ENCODE assay signal across 8 cellular contexts in the genomic region with DNA sequence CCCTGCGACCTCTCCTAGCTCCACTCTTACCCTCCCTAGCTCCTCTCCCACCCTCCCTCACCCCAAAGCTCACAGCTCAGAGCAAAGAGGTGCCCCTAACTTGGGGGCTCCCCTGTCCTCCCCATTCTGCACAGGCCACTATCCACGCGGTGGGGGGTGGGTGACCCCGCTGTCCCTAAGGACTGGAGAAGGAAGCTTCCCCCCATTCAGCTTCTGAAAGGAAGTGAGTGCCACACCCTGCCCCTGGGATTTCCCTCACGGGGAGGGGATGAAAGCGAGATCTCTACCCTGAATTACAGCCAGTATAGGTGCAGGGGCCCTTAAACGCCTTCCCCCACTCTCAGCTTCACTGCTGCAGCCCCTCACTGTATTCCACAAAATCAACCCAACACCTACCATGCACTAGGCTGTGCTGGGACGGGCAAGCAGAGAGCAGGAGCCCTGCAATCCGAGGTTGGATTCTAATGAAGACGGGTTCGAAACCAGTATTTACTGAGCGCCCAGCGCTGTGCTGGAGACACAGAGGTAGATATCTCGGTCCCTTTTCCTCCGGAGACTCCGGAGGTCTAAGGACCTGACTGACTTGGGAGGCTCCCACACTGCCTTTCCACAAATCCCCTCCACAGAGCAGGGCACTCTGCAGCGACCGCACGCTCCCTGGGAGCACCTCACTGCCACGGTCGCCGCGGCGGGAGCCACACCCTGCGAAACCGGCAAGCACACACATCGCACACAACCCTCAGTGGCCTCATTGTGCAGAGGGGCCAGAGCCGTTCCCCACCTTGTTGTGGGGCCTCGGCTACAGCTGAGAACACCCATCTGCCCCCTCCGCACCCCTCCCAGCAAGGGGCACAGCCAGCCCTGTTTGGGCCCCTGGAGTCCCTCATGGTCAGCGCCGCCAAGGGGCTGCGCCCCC. TPM values are rescaled to one million over a fixed set of nuclear protein-coding genes. Genes with fewer than 3 reads are reported as not detected.
DNase-seq lines count a peak whose midpoint lies in the region; ATAC-seq and TF ChIP-seq lines count a peak whose summit lies in the region.

No MANE protein-coding gene starts in this region.

- H3K27me3 ChIP-seq in RWPE2 (ENCODE audit: insufficient read depth, poor library complexity, severe bottlenecking) (no peaks in the 10 kb centered on the region), ectodermal cell (ENCODE audit: control insufficient read depth, insufficient read depth, low read length, poor library complexity, severe bottlenecking) (peaks cover 59% of the 10 kb centered on the region)

- 7 to 8% methylated on average over 33 of the region's 33 CpGs for WGBS in ectodermal cell, 2 experiments

- peak; percentile 2 for TF ChIP-seq CTCF in RWPE2 (IDR thresholded peaks at IDR 0.05; ENCODE audit: poor library complexity, severe bottlenecking)

- ATAC-seq in RWPE2 (ENCODE audit: low read depth): no peak

- H3K27ac ChIP-seq in RWPE2 (ENCODE audit: poor library complexity, severe bottlenecking) (peak overlapping the region; percentile 97), ectodermal cell (ENCODE audit: insufficient read depth, low read depth, low read length, poor library complexity, severe bottlenecking) (no peak overlapping the region)

- H3K36me3 ChIP-seq in RWPE2 (ENCODE audit: low read depth) (peaks cover 47% of the 10 kb centered on the region), ectodermal cell (ENCODE audit: control insufficient read depth, insufficient read depth, low read length) (no peaks in the 10 kb centered on the region)

- DNase-seq in NCI-H1417 (lab: John Stamatoyannopoulos, UW): peak in 2 of 3 experiments; percentile 11 to 30
- DNase-seq in NCI-H1417 treated with DMSO at 0.1 percent for 48 hours (lab: John Stamatoyannopoulos, UW): no peak
- DNase-seq in RWPE2 (ENCODE audit: low spot score): peak; percentile 57
- DNase-seq in myocyte (ENCODE audit: low read depth): peak; percentile 44
- DNase-seq in SKM-1 treated with dmso at 0.1 percent for 144 hours (lab: John Stamatoyannopoulos, UW; ENCODE audit: unreplicated experiment): no peak
- DNase-seq in AML-193 (lab: John Stamatoyannopoulos, UW): no peak
- DNase-seq in NCI-H2081 treated with DMSO at 0.1 percent for 48 hours (lab: John Stamatoyannopoulos, UW): no peak

- H3K4me3 ChIP-seq in RWPE2 (ENCODE audit: severe bottlenecking) (peak overlapping the region; percentile 84), ectodermal cell (ENCODE audit: insufficient read depth, low read depth, low read length) (peak overlapping the region; percentile 83)

- H3K9me3 ChIP-seq in RWPE2 (ENCODE audit: severe bottlenecking) (no peaks in the 10 kb centered on the region), ectodermal cell (ENCODE audit: control insufficient read depth, low read length) (no peaks in the 10 kb centered on the region)

- H3K4me1 ChIP-seq in RWPE2 (ENCODE audit: insufficient read depth, poor library complexity, severe bottlenecking): peaks cover 45% of the 10 kb centered on the region
- peaks cover 53% of the 10 kb centered on the region for H3K4me1 ChIP-seq in ectodermal cell (ENCODE audit: control insufficient read depth, insufficient read depth, low read length)

RNA-seq across cellular contexts. Expression of gene AHNAK, which starts 1.8 kb away (rescaled TPM):
- polyA plus RNA-seq in ectodermal cell (2013, experiment 1 of 4): 20.5 TPM
- polyA plus RNA-seq in ectodermal cell (2013, experiment 2 of 4): 27.0 TPM
- 21.6 TPM for polyA plus RNA-seq in ectodermal cell (2013, experiment 3 of 4)
- polyA plus RNA-seq in ectodermal cell (2013, experiment 4 of 4): 29.8 TPM
- total RNA-seq in myocyte: 141 and 144 TPM in 2 replicates
- polyA plus RNA-seq in myocyte (2012): 151 TPM

RNA-seq across cellular contexts. Expression of gene EEF1G, which starts 28.9 kb away (rescaled TPM):
- polyA plus RNA-seq in ectodermal cell (2013, experiment 1 of 4): 2,940 TPM
- 2,895 TPM for polyA plus RNA-seq in ectodermal cell (2013, experiment 2 of 4)
- 2,535 TPM for polyA plus RNA-seq in ectodermal cell (2013, experiment 3 of 4)
- polyA plus RNA-seq in ectodermal cell (2013, experiment 4 of 4): 2,880 TPM
- 1,484 and 1,704 TPM in 2 replicates for total RNA-seq in myocyte
- 1,763 TPM for polyA plus RNA-seq in myocyte (2012)

RNA-seq across cellular contexts. Expression of gene TUT1, which starts 46.5 kb away (rescaled TPM):
- polyA plus RNA-seq in ectodermal cell (2013, experiment 1 of 4): 24.6 TPM
- polyA plus RNA-seq in ectodermal cell (2013, experiment 2 of 4): 25.5 TPM
- 18.6 TPM for polyA plus RNA-seq in ectodermal cell (2013, experiment 3 of 4)
- polyA plus RNA-seq in ectodermal cell (2013, experiment 4 of 4): 21.2 TPM
- 7.5 and 8.1 TPM in 2 replicates for total RNA-seq in myocyte
- 13.5 TPM for polyA plus RNA-seq in myocyte (2012)

RNA-seq across cellular contexts. Expression of gene MTA2, which starts 56.9 kb away (rescaled TPM):
- polyA plus RNA-seq in ectodermal cell (2013, experiment 1 of 4): 143 TPM
- 142 TPM for polyA plus RNA-seq in ectodermal cell (2013, experiment 2 of 4)
- 107 TPM for polyA plus RNA-seq in ectodermal cell (2013, experiment 3 of 4)
- 111 TPM for polyA plus RNA-seq in ectodermal cell (2013, experiment 4 of 4)
- 66.9 and 72.4 TPM in 2 replicates for total RNA-seq in myocyte
- 51.4 TPM for polyA plus RNA-seq in myocyte (2012)

Comparison
In these comparisons a context has a peak if more than half of its experiments do, and no peak if none do; other contexts are left out.
1. DNase-seq: peak in NCI-H1417 (2 of 3), RWPE2 (single experiment) and myocyte (single experiment); none in NCI-H1417 treated with DMSO at 0.1 percent for 48 hours (single experiment), SKM-1 treated with dmso at 0.1 percent for 144 hours (single experiment), AML-193 (0 of 2) and NCI-H2081 treated with DMSO at 0.1 percent for 48 hours (single experiment).